ENCODE assay signal across 8 cellular contexts in genomic region chr1:15128520-15129313, GRCh38. TPM values are rescaled to one million over a fixed set of nuclear protein-coding genes. Genes with fewer than 3 reads are reported as not detected.
DNase-seq lines count a peak whose midpoint lies in the region; ATAC-seq and TF ChIP-seq lines count a peak whose summit lies in the region.

No MANE protein-coding gene starts in this region.

- H3K4me1 ChIP-seq in gastroesophageal sphincter = no peaks in the 10 kb centered on the region

- H3K27me3 ChIP-seq in gastroesophageal sphincter = no peaks in the 10 kb centered on the region

- 10 to 11% methylated on average over 2 to 3 of the region's 18 CpGs for WGBS in gastroesophageal sphincter (ENCODE audit: low coverage in 1 of 2), 2 donors

- TF ChIP-seq POLR2A in gastroesophageal sphincter (IDR thresholded peaks at IDR 0.05) = no peak

- TF ChIP-seq CTCF in LNCAP (IDR thresholded peaks at IDR 0.05) = peak; percentile 57
- peak in 3 of 4 experiments; percentile 81 to 93 (median 92) for TF ChIP-seq CTCF in gastroesophageal sphincter (IDR thresholded peaks at IDR 0.05)

- H3K9me3 ChIP-seq in gastroesophageal sphincter = peaks cover 0 to 10% (median 0%) of the 10 kb centered on the region in 3 donors

- ATAC-seq in Right ventricle myocardium inferior (peak; percentile 84), gastroesophageal sphincter (peak; percentile 85)

- intact Hi-C loops in Right ventricle myocardium inferior (cut with DNase I) (loop anchor here (1.0 to 2.0 kb wide), 3 partner anchors 24 to 175 kb away; partner anchors contain the start of gene TMEM51), cardiac septum (cut with DNase I) (loop anchor here (1.0 to 5.0 kb wide), 3 partner anchors 144 to 304 kb away; no protein-coding TSS in a partner anchor), posterior vena cava (cut with DNase I) (loop anchor here in 1 of 2 donors (5.0 kb wide), 1 partner anchor 144 kb away; no protein-coding TSS in a partner anchor)

- no peak overlapping the region for H3K27ac ChIP-seq in gastroesophageal sphincter

- peak; percentile 82 for DNase-seq in Right ventricle myocardium inferior (ENCODE audit: missing footprints)
- no peak for DNase-seq in cardiac septum (ENCODE audit: low spot score)
- peak; percentile 76 for DNase-seq in SK-N-DZ (ENCODE audit: low spot score)
- DNase-seq in activated naive CD4-positive, alpha-beta T cell (lab: John Stamatoyannopoulos, UW) = peak; percentile 43 to 62 (median 46)
- DNase-seq in posterior vena cava (ENCODE audit: low spot score) = peak; percentile 87
- DNase-seq in ureter (ENCODE audit: low spot score) = peak; percentile 74

- no peak for TF ChIP-seq EP300 in gastroesophageal sphincter (IDR thresholded peaks at IDR 0.05)

- H3K4me3 ChIP-seq in gastroesophageal sphincter = no peak overlapping the region

- H3K36me3 ChIP-seq in gastroesophageal sphincter = no peaks in the 10 kb centered on the region

RNA-seq across cellular contexts. Expression of gene TMEM51, which starts 24.8 kb away (rescaled TPM):
- 4.7 TPM for total RNA-seq in Right ventricle myocardium inferior
- 2.8 TPM for total RNA-seq in cardiac septum
- 27.4 and 37.8 TPM in 2 replicates for polyA plus RNA-seq in SK-N-DZ (2014; cell fraction: cytosol; rRNA removed)
- polyA plus RNA-seq in SK-N-DZ (2014; cell fraction: nucleus; rRNA removed) = 11.9 and 19.9 TPM in 2 replicates
- total RNA-seq in gastroesophageal sphincter = 10 to 100 TPM; 12.6 to 34.7 (median 17.7) TPM
- total RNA-seq in posterior vena cava = 1 to 10 TPM; 4.3 to 6.4 TPM
- total RNA-seq in ureter = 38.8 TPM
